ENCODE assay signal across 21 cellular contexts in the genomic region with DNA sequence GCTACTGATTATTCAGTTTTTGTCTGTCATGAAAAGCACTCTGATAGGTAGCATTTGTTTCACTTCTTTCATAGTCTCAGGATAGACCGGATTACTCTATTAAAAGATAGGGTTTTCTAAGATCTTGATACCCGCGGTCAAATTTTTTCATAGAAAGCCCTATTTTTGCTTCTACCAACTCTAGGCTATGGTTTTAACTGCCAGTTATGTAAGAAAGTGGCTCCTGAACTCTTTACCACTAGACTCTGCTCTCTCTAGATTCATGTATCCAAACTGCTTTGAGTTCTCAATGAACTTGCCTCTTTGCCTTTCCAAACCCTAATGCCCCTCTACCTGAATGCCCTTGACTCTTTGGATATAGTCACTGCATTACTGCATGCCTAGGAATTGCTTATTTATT.
"Had no signal": no experiment of that assay in that cellular context is flagged by ENCODE, and none has a peak within 500 bp of the region (broad histone marks: within the 10 kb centered on the region; RNA-seq: fewer than 3 reads in every experiment).

No MANE protein-coding gene starts in this region.

- DNase-seq: activated CD4-positive, alpha-beta memory T cell treated with anti-CD3 and anti-CD28 coated beads for 36 hours; activated CD4-positive, alpha-beta T cell treated with anti-CD3 and anti-CD28 coated beads, Interleukin-2, amount 10 ng/mL, durations not matched to agents 7 days and 5 days; activated CD4-positive, CD25-positive, alpha-beta regulatory T cell; activated CD8-positive, alpha-beta memory T cell treated with anti-CD3 and anti-CD28 coated beads for 24 hours; activated naive CD4-positive, alpha-beta T cell; activated T-cell treated with anti-CD3 and anti-CD28 coated beads, Interleukin-2, amount 50 U/mL, for 48 hours; body of pancreas; central memory CD4-positive, alpha-beta T cell; Kasumi-1; NCI-H1048; NCI-H146; NCI-H187 treated with DMSO at 0.1 percent for 48 hours; NCI-H2081 treated with DMSO at 0.1 percent for 48 hours; NCI-H446; NCI-H524; PC-9; SHP77 treated with DMSO at 0.1 percent for 48 hours; T-helper 9 cell had no signal

- H3K27ac Mint-ChIP-seq: activated CD4-positive, alpha-beta memory T cell treated with anti-CD3 and anti-CD28 coated beads for 36 hours; activated CD4-positive, alpha-beta T cell treated with anti-CD3 and anti-CD28 coated beads, Interleukin-2, amount 10 ng/mL, durations not matched to agents 7 days and 5 days; activated T-helper 2 cell treated with anti-CD3 and anti-CD28 coated beads, Interferon-gamma antibody, Interleukin-2, Interleukin-4, amounts not matched to agents 10 μg/mL and 5 μg/mL and 100 μg/mL, durations not matched to agents 14 hours and 24 hours and 36 hours; T-helper 1 cell treated with Interleukin-12 subunit alpha and Interleukin-12 subunit beta and Interleukin-4 antibody, amounts not matched to agents 30 μg/mL and 1 μg/mL, for 36 hours had no signal

- ATAC-seq: body of pancreas had no signal

- H3K4me3 Mint-ChIP-seq: activated CD4-positive, alpha-beta memory T cell treated with anti-CD3 and anti-CD28 coated beads for 36 hours; activated CD4-positive, alpha-beta T cell treated with anti-CD3 and anti-CD28 coated beads, Interleukin-2, amount 10 ng/mL, durations not matched to agents 7 days and 5 days; activated naive CD4-positive, alpha-beta T cell treated with anti-CD3 and anti-CD28 coated beads, Interleukin-2, amount 50 U/mL, for 24 hours; T-helper 1 cell treated with Interleukin-12 subunit alpha and Interleukin-12 subunit beta and Interleukin-4 antibody, amounts not matched to agents 30 μg/mL and 1 μg/mL, for 36 hours had no signal

- H3K9me3 Mint-ChIP-seq: activated CD4-positive, alpha-beta memory T cell treated with anti-CD3 and anti-CD28 coated beads for 36 hours; activated CD4-positive, alpha-beta T cell treated with anti-CD3 and anti-CD28 coated beads, Interleukin-2, amount 10 ng/mL, durations not matched to agents 7 days and 5 days; activated naive CD4-positive, alpha-beta T cell treated with anti-CD3 and anti-CD28 coated beads, Interleukin-2, amount 50 U/mL, for 24 hours; activated T-helper 2 cell treated with anti-CD3 and anti-CD28 coated beads, Interferon-gamma antibody, Interleukin-2, Interleukin-4, amounts not matched to agents 10 μg/mL and 5 μg/mL and 100 μg/mL, durations not matched to agents 14 hours and 24 hours and 36 hours; T-helper 1 cell treated with Interleukin-12 subunit alpha and Interleukin-12 subunit beta and Interleukin-4 antibody, amounts not matched to agents 30 μg/mL and 1 μg/mL, for 36 hours had no signal

- H3K27me3 Mint-ChIP-seq: activated CD4-positive, alpha-beta memory T cell treated with anti-CD3 and anti-CD28 coated beads for 36 hours; activated CD4-positive, alpha-beta T cell treated with anti-CD3 and anti-CD28 coated beads, Interleukin-2, amount 10 ng/mL, durations not matched to agents 7 days and 5 days; activated naive CD4-positive, alpha-beta T cell treated with anti-CD3 and anti-CD28 coated beads, Interleukin-2, amount 50 U/mL, for 24 hours had no signal
